ENCODE assay signal across 8 cellular contexts in genomic region chr6:43427406-43428111, GRCh38. TPM values are rescaled to one million over a fixed set of nuclear protein-coding genes. Genes with fewer than 3 reads are reported as not detected.
DNase-seq lines count a peak whose midpoint lies in the region; ATAC-seq lines count a peak whose summit lies in the region.

ABCC10 (plus strand) TSS chr6:43427541; CDS start chr6:43427979, 438 bp downstream.

- H3K4me3 ChIP-seq in effector memory CD4-positive, alpha-beta T cell (ENCODE audit: insufficient read depth, low read depth, low read length, poor library complexity, severe bottlenecking) = peak within 1 kb of the TSS; percentile 78

- H3K4me1 ChIP-seq in effector memory CD4-positive, alpha-beta T cell (ENCODE audit: control insufficient read depth, insufficient read depth, low read length, poor library complexity, severe bottlenecking) = peaks cover 11% of the 10 kb centered on the region

- peak; percentile 74 for ATAC-seq in GM19468 (IDR thresholded peaks at IDR 0.05; ENCODE audit: extremely low read depth, unreplicated experiment)

- peak; percentile 97 for DNase-seq in COLO829 (ENCODE audit: low spot score)
- peak; percentile 83 for DNase-seq in HS-5 (ENCODE audit: low read depth)
- DNase-seq in NK-92 treated with Interleukin-12 subunit alpha and Interleukin-12 subunit beta, amount 100 ng/mL, for 24 hours (lab: John Stamatoyannopoulos, UW) = peak; percentile 92
- DNase-seq in activated CD8-positive, alpha-beta memory T cell treated with anti-CD3 and anti-CD28 coated beads for 24 hours = peak; percentile 97
- peak; percentile 85 to 91 (median 90) for DNase-seq in effector memory CD4-positive, alpha-beta T cell
- peak; percentile 94 to 95 for DNase-seq in lung microvascular endothelial cell (ENCODE audit: low read depth in 2 of 2)
- peak; percentile 88 to 95 (median 92) for DNase-seq in stimulated activated CD4-positive, alpha-beta T cell treated with anti-CD3 and anti-CD28 coated beads, TNF-alpha, amount 100 ng/mL, for 48 hours (ENCODE audit: low read depth in 3 of 3)

- H3K27ac ChIP-seq in effector memory CD4-positive, alpha-beta T cell (ENCODE audit: insufficient read depth, low read length, poor library complexity, severe bottlenecking) = peak within 1 kb of the TSS; percentile 83

- no peaks in the 10 kb centered on the region for H3K27me3 ChIP-seq in effector memory CD4-positive, alpha-beta T cell (replicated peaks; ENCODE audit: control insufficient read depth, insufficient read depth, low read length, poor library complexity, severe bottlenecking)

- H3K9me3 ChIP-seq in effector memory CD4-positive, alpha-beta T cell (ENCODE audit: control insufficient read depth, low read length) = no peaks in the 10 kb centered on the region

- peaks cover 14% of the 10 kb centered on the region for H3K36me3 ChIP-seq in effector memory CD4-positive, alpha-beta T cell (ENCODE audit: control insufficient read depth, insufficient read depth, low read length)

RNA-seq across cellular contexts. Expression of gene ABCC10, which starts in this region (rescaled TPM):
- 10.2 and 17.1 TPM in 2 replicates for total RNA-seq in lung microvascular endothelial cell

Comparison
In these comparisons a context has a peak if more than half of its experiments do, and no peak if none do; other contexts are left out.
1. Peak in every context shown above with its lines: DNase-seq, ATAC-seq, H3K4me3 ChIP-seq and H3K27ac ChIP-seq.